23 cellular contexts compared by ENCODE assay signal in the genomic region with DNA sequence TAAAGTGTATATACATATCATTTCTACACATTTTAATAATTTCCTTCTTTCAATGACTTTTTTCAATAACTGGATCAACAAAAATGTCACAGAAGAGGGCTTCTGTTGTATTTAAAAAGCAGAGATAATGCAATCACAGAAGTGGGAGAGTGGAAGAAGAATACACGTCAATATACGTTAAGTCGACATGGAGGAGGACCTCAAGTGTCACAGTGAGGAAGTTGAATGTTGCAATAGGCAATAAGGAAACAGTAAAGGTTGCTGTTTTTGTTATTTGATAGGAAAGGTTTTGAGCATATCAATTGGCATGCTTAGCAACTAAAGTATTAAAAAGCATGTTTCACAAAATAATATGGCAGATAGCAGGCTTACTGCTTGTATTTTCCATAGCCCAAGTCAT.
"Had no signal": no experiment of that assay in that cellular context is flagged by ENCODE, and none has a peak within 500 bp of the region (broad histone marks: within the 10 kb centered on the region; RNA-seq: fewer than 3 reads in every experiment).

No MANE protein-coding gene starts in this region.

- H3K36me3 ChIP-seq: ascending aorta, Peyer's patch had no signal

- H3K4me1 ChIP-seq: ascending aorta, body of pancreas, Peyer's patch had no signal

- H3K9me3 ChIP-seq: ascending aorta, body of pancreas, Peyer's patch had no signal

- H3K27ac ChIP-seq: ascending aorta, body of pancreas, Peyer's patch, RWPE1 had no signal

- DNase-seq: activated CD4-positive, alpha-beta T cell treated with anti-CD3 and anti-CD28 coated beads for 48 hours; activated CD4-positive, alpha-beta T cell treated with anti-CD3 and anti-CD28 coated beads, Interleukin-2, amount 50 U/mL, for 4 hours; activated CD4-positive, CD25-positive, alpha-beta regulatory T cell treated with anti-CD3 and anti-CD28 coated beads, Interleukin-2, amount 50 U/mL, for 72 hours; activated CD8-positive, alpha-beta memory T cell treated with anti-CD3 and anti-CD28 coated beads, Interleukin-2, amount 50 U/mL, for 48 hours; activated CD8-positive, alpha-beta T cell treated with anti-CD3 and anti-CD28 coated beads, Interleukin-2, amount 10 ng/mL, durations not matched to agents 7 days and 5 days; activated naive CD4-positive, alpha-beta T cell treated with anti-CD3 and anti-CD28 coated beads, Interleukin-2, amount 50 U/mL, for 16 hours; activated naive CD8-positive, alpha-beta T cell treated with anti-CD3 and anti-CD28 coated beads, Interleukin-2, amount 10 ng/mL, durations not matched to agents 7 days and 5 days; activated T-cell treated with anti-CD3 and anti-CD28 coated beads, Interleukin-2, amount 50 U/mL, for 1 hour; body of pancreas; cortex of kidney; Kasumi-1; KBM-7; NCI-H1105 treated with DMSO at 0.1 percent for 48 hours; NCI-H1930; NCI-H2171 treated with DMSO at 0.1 percent for 48 hours; NCI-H226; NCI-H526 treated with DMSO at 0.1 percent for 48 hours; NCI-H82; Peyer's patch; Right ventricle myocardium superior had no signal

- H3K27me3 ChIP-seq: ascending aorta, body of pancreas, Peyer's patch had no signal

- ATAC-seq: activated CD8-positive, alpha-beta T cell treated with anti-CD3 and anti-CD28 coated beads, Interleukin-2, amount 10 ng/mL, durations not matched to agents 7 days and 5 days; body of pancreas; WTC11 had no signal

- H3K4me3 ChIP-seq: ascending aorta, body of pancreas, Peyer's patch had no signal
